ENCODE assay signal across 10 cellular contexts in the genomic region with DNA sequence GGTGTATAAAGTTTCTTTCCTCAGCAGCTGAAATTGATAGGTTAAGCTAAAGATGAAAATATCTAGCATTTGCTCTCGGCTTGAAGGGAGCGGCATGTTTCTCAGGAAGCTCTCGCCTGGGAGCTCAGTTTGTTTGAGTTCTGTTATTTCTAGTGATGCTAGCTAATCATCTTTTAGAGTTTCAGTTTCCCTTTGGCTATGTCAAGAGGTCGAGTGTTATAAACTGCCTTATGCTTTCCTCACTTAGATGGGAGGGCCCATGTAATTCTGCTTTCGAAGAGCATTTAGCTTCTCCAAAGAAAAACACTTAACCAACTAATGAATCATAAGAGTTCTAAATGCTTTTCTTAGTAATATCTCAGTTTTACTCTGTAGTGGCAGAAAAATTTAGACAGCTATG. TPM values are rescaled to one million over a fixed set of nuclear protein-coding genes. Genes with fewer than 3 reads are reported as not detected.
DNase-seq lines count a peak whose midpoint lies in the region; ATAC-seq and TF ChIP-seq lines count a peak whose summit lies in the region.
"Had no signal": no experiment of that assay in that cellular context is flagged by ENCODE, and none has a peak within 500 bp of the region (broad histone marks: within the 10 kb centered on the region; RNA-seq: fewer than 3 reads in every experiment).

No MANE protein-coding gene starts in this region.

- no peaks in the 10 kb centered on the region for H3K27me3 ChIP-seq in CD4-positive, alpha-beta T cell (ENCODE audit: control insufficient read depth, insufficient read depth, low read length)

- peak in 1 of 10 experiments; percentile 8 for DNase-seq in CD4-positive, alpha-beta T cell
- no peak for DNase-seq in activated naive CD8-positive, alpha-beta T cell treated with anti-CD3 and anti-CD28 coated beads, Interleukin-2, amount 10 ng/mL, durations not matched to agents 7 days and 5 days
- DNase-seq in memory B cell (ENCODE audit: low spot score in 2 of 2) (no peak), inferior parietal cortex (ENCODE audit: extremely low spot score) (no peak), AML-193 (lab: John Stamatoyannopoulos, UW) (no peak), endothelial cell (ENCODE audit: low spot score) (no peak)

- peak overlapping the region; percentile 47 for H3K27ac ChIP-seq in CD4-positive, alpha-beta T cell (ENCODE audit: low read depth, low read length)
- H3K27ac ChIP-seq: HL-60 had no signal

- peaks cover 5% of the 10 kb centered on the region for H3K9me3 Mint-ChIP-seq in CD4-positive, alpha-beta T cell
- peaks cover 6% of the 10 kb centered on the region for H3K9me3 Mint-ChIP-seq in activated naive CD8-positive, alpha-beta T cell treated with anti-CD3 and anti-CD28 coated beads, Interleukin-2, amount 10 ng/mL, durations not matched to agents 7 days and 5 days
- H3K9me3 Mint-ChIP-seq in memory B cell (peaks cover 2% of the 10 kb centered on the region), endothelial cell (ENCODE audit: unreplicated experiment) (no peaks in the 10 kb centered on the region)

- peak; percentile 87 for ATAC-seq in CD4-positive, alpha-beta T cell (ENCODE audit: poor library complexity)
- ATAC-seq in GM19372 (IDR thresholded peaks at IDR 0.05; ENCODE audit: low read depth, unreplicated experiment), result peak; percentile 98
- peak; percentile 99 for ATAC-seq in HG03342 (IDR thresholded peaks at IDR 0.05; ENCODE audit: unreplicated experiment)
- peak; percentile 95 for ATAC-seq in activated naive CD8-positive, alpha-beta T cell treated with anti-CD3 and anti-CD28 coated beads, Interleukin-2, amount 10 ng/mL, durations not matched to agents 7 days and 5 days (ENCODE audit: low read depth)
- ATAC-seq in memory B cell (ENCODE audit: low read depth), result peak; percentile 58

- POLR2A ChIA-PET in CD4-positive, alpha-beta T cell (lab: Charles Lee), result interaction anchor here (0.7 to 3.6 kb wide), 19 partner anchors 9 to 403 kb away, joined by 3 to 30 read pairs (median 6); partner anchors contain the start of genes MARS2, PLCL1 and SF3B1
- POLR2A ChIA-PET in activated naive CD8-positive, alpha-beta T cell treated with anti-CD3 and anti-CD28 coated beads, Interleukin-2, amount 10 ng/mL, durations not matched to agents 7 days and 5 days (lab: Charles Lee), result interaction anchor here (0.5 to 1.4 kb wide), 4 partner anchors 31 to 465 kb away, joined by 3 to 4 read pairs (median 4); partner anchors contain the start of gene PLCL1

- peak overlapping the region; percentile 95 for H3K27ac Mint-ChIP-seq in CD4-positive, alpha-beta T cell
- peak overlapping the region; percentile 74 for H3K27ac Mint-ChIP-seq in activated naive CD8-positive, alpha-beta T cell treated with anti-CD3 and anti-CD28 coated beads, Interleukin-2, amount 10 ng/mL, durations not matched to agents 7 days and 5 days
- no peak overlapping the region for H3K27ac Mint-ChIP-seq in memory B cell
- no peak overlapping the region for H3K27ac Mint-ChIP-seq in endothelial cell (ENCODE audit: unreplicated experiment)

- H3K36me3 Mint-ChIP-seq in CD4-positive, alpha-beta T cell (ENCODE audit: low read depth), result peaks cover 12% of the 10 kb centered on the region
- no peaks in the 10 kb centered on the region for H3K36me3 Mint-ChIP-seq in activated naive CD8-positive, alpha-beta T cell treated with anti-CD3 and anti-CD28 coated beads, Interleukin-2, amount 10 ng/mL, durations not matched to agents 7 days and 5 days
- H3K36me3 Mint-ChIP-seq in memory B cell (no peaks in the 10 kb centered on the region), endothelial cell (ENCODE audit: low read depth, unreplicated experiment) (no peaks in the 10 kb centered on the region)

- CTCF ChIA-PET in CD4-positive, alpha-beta T cell (lab: Charles Lee), result interaction anchor here (0.7 to 2.8 kb wide), 10 partner anchors 8 to 38 kb away, joined by 3 to 14 read pairs (median 4); partner anchors contain the start of gene PLCL1

- peak overlapping the region; percentile 87 for H3K4me3 Mint-ChIP-seq in CD4-positive, alpha-beta T cell
- H3K4me3 Mint-ChIP-seq in activated naive CD8-positive, alpha-beta T cell treated with anti-CD3 and anti-CD28 coated beads, Interleukin-2, amount 10 ng/mL, durations not matched to agents 7 days and 5 days, result peak overlapping the region; percentile 76
- no peak overlapping the region for H3K4me3 Mint-ChIP-seq in memory B cell
- no peak overlapping the region for H3K4me3 Mint-ChIP-seq in endothelial cell (ENCODE audit: unreplicated experiment)

- H3K9me3 ChIP-seq in CD4-positive, alpha-beta T cell (ENCODE audit: control insufficient read depth, low read length), result no peaks in the 10 kb centered on the region

- no peaks in the 10 kb centered on the region for H3K27me3 Mint-ChIP-seq in CD4-positive, alpha-beta T cell
- H3K27me3 Mint-ChIP-seq in activated naive CD8-positive, alpha-beta T cell treated with anti-CD3 and anti-CD28 coated beads, Interleukin-2, amount 10 ng/mL, durations not matched to agents 7 days and 5 days, result no peaks in the 10 kb centered on the region
- H3K27me3 Mint-ChIP-seq in memory B cell (peaks cover 6% of the 10 kb centered on the region), endothelial cell (ENCODE audit: unreplicated experiment) (peaks cover 1% of the 10 kb centered on the region)

- no peak for TF ChIP-seq CTCF in CD4-positive, alpha-beta T cell (IDR thresholded peaks at IDR 0.05)
- no peak for TF ChIP-seq CTCF in endothelial cell (IDR thresholded peaks at IDR 0.05; ENCODE audit: unreplicated experiment)

- H3K4me1 Mint-ChIP-seq in CD4-positive, alpha-beta T cell (ENCODE audit: low read depth), result peaks cover 73% of the 10 kb centered on the region
- H3K4me1 Mint-ChIP-seq in activated naive CD8-positive, alpha-beta T cell treated with anti-CD3 and anti-CD28 coated beads, Interleukin-2, amount 10 ng/mL, durations not matched to agents 7 days and 5 days, result peaks cover 15% of the 10 kb centered on the region
- no peaks in the 10 kb centered on the region for H3K4me1 Mint-ChIP-seq in memory B cell
- H3K4me1 Mint-ChIP-seq in endothelial cell (ENCODE audit: unreplicated experiment), result no peaks in the 10 kb centered on the region

- intact Hi-C loops in CD4-positive, alpha-beta T cell (cut with DNase I, micrococcal nuclease), result loop anchor here (1.0 to 10.0 kb wide), 7 partner anchors 31 to 216 kb away; partner anchors contain the start of gene PLCL1 (in 1 of the 2)

RNA-seq across cellular contexts. Expression of gene PLCL1, which starts 33.6 kb away (rescaled TPM):
- total RNA-seq in CD4-positive, alpha-beta T cell, result 10 to 100 TPM; 27.0 to 28.3 TPM
- total RNA-seq in activated naive CD8-positive, alpha-beta T cell treated with anti-CD3 and anti-CD28 coated beads, Interleukin-2, amount 10 ng/mL, durations not matched to agents 7 days and 5 days, result 1 to 10 TPM; 1.2 to 1.3 TPM
- 13.6 TPM for total RNA-seq in endothelial cell (ENCODE audit: unreplicated experiment)

RNA-seq across cellular contexts. Expression of gene BOLL, which starts 52.9 kb away (rescaled TPM):
- not detected for total RNA-seq in CD4-positive, alpha-beta T cell
- total RNA-seq in activated naive CD8-positive, alpha-beta T cell treated with anti-CD3 and anti-CD28 coated beads, Interleukin-2, amount 10 ng/mL, durations not matched to agents 7 days and 5 days, result not detected
- not detected for total RNA-seq in endothelial cell (ENCODE audit: unreplicated experiment)
- total RNA-seq: subcutaneous adipose tissue had no signal

Comparison
In these comparisons a context has a peak if more than half of its experiments do, and no peak if none do; other contexts are left out.
1. H3K27ac Mint-ChIP-seq: peak in CD4-positive, alpha-beta T cell (single experiment) and activated naive CD8-positive, alpha-beta T cell treated with anti-CD3 and anti-CD28 coated beads, Interleukin-2, amount 10 ng/mL, durations not matched to agents 7 days and 5 days (single experiment); none in memory B cell (single experiment) and endothelial cell (single experiment).
2. H3K4me3 Mint-ChIP-seq: peak in CD4-positive, alpha-beta T cell (single experiment) and activated naive CD8-positive, alpha-beta T cell treated with anti-CD3 and anti-CD28 coated beads, Interleukin-2, amount 10 ng/mL, durations not matched to agents 7 days and 5 days (single experiment); none in memory B cell (single experiment) and endothelial cell (single experiment).
3. Peak in every context shown above with its lines, with median percentiles within 50 percentile points of each other: ATAC-seq.